ENCODE assay signal across 8 cellular contexts in the genomic region with DNA sequence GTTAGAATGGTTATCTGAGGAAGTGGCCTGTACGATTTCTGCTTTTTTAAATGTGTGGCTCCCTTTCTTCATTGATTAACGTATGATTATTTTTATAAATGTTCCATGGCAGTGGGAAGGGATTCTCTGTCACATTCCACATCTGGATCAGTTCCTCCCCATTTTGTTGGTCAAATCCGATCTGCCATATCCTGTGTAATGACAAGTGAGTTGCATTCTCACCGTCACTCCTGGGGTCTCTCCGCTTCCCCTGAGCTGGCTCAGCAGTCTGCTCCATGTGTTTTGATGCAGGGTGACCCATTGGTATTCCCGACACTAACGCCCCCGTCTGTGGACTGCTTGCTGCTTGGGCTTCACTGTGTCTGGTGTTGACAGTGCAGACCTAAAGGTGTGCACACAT. TPM values are rescaled to one million over a fixed set of nuclear protein-coding genes. Genes with fewer than 3 reads are reported as not detected.
DNase-seq lines count a peak whose midpoint lies in the region; ATAC-seq and TF ChIP-seq lines count a peak whose summit lies in the region.

No MANE protein-coding gene starts in this region.

- no peak overlapping the region for H2AK5ac ChIP-seq in trophoblast cell (ENCODE audit: low read length)

- H3K79me2 ChIP-seq in DND-41 (ENCODE audit: insufficient read depth, low read length): no peaks in the 10 kb centered on the region
- H3K79me2 ChIP-seq in trophoblast cell (ENCODE audit: control insufficient read depth, insufficient read depth, low read length, poor library complexity): peaks cover 2% of the 10 kb centered on the region

- POLR2A ChIA-PET in Panc1 (lab: Charles Lee): interaction anchor here (0.6 to 2.0 kb wide), 5 partner anchors 20 to 65 kb away, joined by 3 to 23 read pairs (median 13); partner anchors contain the start of gene MALAT1

- TF ChIP-seq CTCF in DND-41 (IDR thresholded peaks at IDR 0.05; ENCODE audit: borderline replicate concordance, extremely low read depth, low read length, poor library complexity, severe bottlenecking) (no peak), Panc1 (IDR thresholded peaks at IDR 0.05) (no peak)

- H3K4me1 ChIP-seq in DND-41 (ENCODE audit: insufficient read depth, low read length): 0 out of 2 replicates have a peak, but pooled peaks cover 3% of the 10 kb centered on the region
- H3K4me1 ChIP-seq in Panc1 (ENCODE audit: control insufficient read depth, insufficient read depth, low read length): peaks cover 99% of the 10 kb centered on the region
- peaks cover 18 to 36% of the 10 kb centered on the region in 2 donors for H3K4me1 ChIP-seq in duodenal mucosa (ENCODE audit: control insufficient read depth in 1 of 2, insufficient read depth in 2 of 2, low read length in 2 of 2)
- peaks cover 20 to 34% of the 10 kb centered on the region in 2 experiments for H3K4me1 ChIP-seq in trophoblast cell (ENCODE audit: control insufficient read depth in 1 of 2, insufficient read depth in 2 of 2, low read length in 2 of 2)

- no peak overlapping the region for H3K14ac ChIP-seq in trophoblast cell (ENCODE audit: low read length)

- CTCF ChIA-PET in Panc1 (lab: Charles Lee): interaction anchor here (0.8 kb wide), 1 partner anchor 26 kb away, joined by 3 read pairs; no protein-coding TSS in a partner anchor

- peaks cover 26% of the 10 kb centered on the region for H4K20me1 ChIP-seq in DND-41 (ENCODE audit: insufficient read depth, low read length)

- no peak overlapping the region for H4K8ac ChIP-seq in trophoblast cell (ENCODE audit: low read depth, low read length)

- H3K9ac ChIP-seq in DND-41 (ENCODE audit: low read depth, low read length): no peak overlapping the region
- H3K9ac ChIP-seq in duodenal mucosa (ENCODE audit: low read depth in 1 of 2, low read length in 2 of 2): no peak overlapping the region
- no peak overlapping the region for H3K9ac ChIP-seq in trophoblast cell (ENCODE audit: low read length)

- H2AFZ ChIP-seq in DND-41 (ENCODE audit: low read depth, low read length) (no peak overlapping the region), trophoblast cell (ENCODE audit: insufficient read depth, low read length, poor library complexity) (no peak overlapping the region)

- no CpG with 5 or more reads among the region's 8 CpGs for WGBS in trophoblast cell (ENCODE audit: extremely low coverage, insufficient coverage, insufficient read length)

- H3K9me3 ChIP-seq in DND-41 (ENCODE audit: insufficient read depth, low read length, severe bottlenecking): no peaks in the 10 kb centered on the region
- no peaks in the 10 kb centered on the region for H3K9me3 ChIP-seq in Panc1 (ENCODE audit: control insufficient read depth, insufficient read depth, low read depth, low read length)
- H3K9me3 ChIP-seq in duodenal mucosa (ENCODE audit: control insufficient read depth in 1 of 2, low read length in 2 of 2): no peaks in the 10 kb centered on the region
- no peaks in the 10 kb centered on the region for H3K9me3 ChIP-seq in trophoblast cell (ENCODE audit: insufficient read depth, low read depth, low read length)

- H3K4ac ChIP-seq in trophoblast cell (ENCODE audit: low read depth, low read length): no peak overlapping the region

- no peak for DNase-seq in DND-41
- DNase-seq in Panc1 (ENCODE audit: low read depth, low spot score): no peak
- DNase-seq in trophoblast cell: peak in 1 of 2 donors; percentile 34
- no peak for DNase-seq in NK-92 treated with Interleukin-12 subunit alpha and Interleukin-12 subunit beta, amount 100 ng/mL, for 24 hours (lab: John Stamatoyannopoulos, UW)
- DNase-seq in NCI-H1694 treated with DMSO at 0.1 percent for 48 hours (lab: John Stamatoyannopoulos, UW): no peak
- DNase-seq in NCI-H2029 treated with DMSO at 0.1 percent for 48 hours (lab: John Stamatoyannopoulos, UW): no peak

- no peak overlapping the region for H4K91ac ChIP-seq in trophoblast cell (ENCODE audit: low read depth, low read length)

- no TSS peak for BruUV-seq in Panc1 (replicated peaks; lab: Mats Ljungman, UMichigan)

- H3K27ac ChIP-seq in DND-41 (ENCODE audit: low read length) (peak overlapping the region; percentile 33; the same call in 1 of the 2 replicates), Panc1 (ENCODE audit: low read length) (peak overlapping the region; percentile 93), duodenal mucosa (ENCODE audit: low read depth, low read length) (peak overlapping the region; percentile 39), trophoblast cell (ENCODE audit: low read depth, low read length) (peak overlapping the region; percentile 4)

- ATAC-seq in DND-41 (ENCODE audit: insufficient read depth, low read depth): no peak
- peak; percentile 9; the same call in 1 of the 2 replicates for ATAC-seq in Panc1
- ATAC-seq in HG03097 (IDR thresholded peaks at IDR 0.05; ENCODE audit: low FRiP score, unreplicated experiment): no peak

- no peaks in the 10 kb centered on the region for H3K27me3 ChIP-seq in DND-41 (ENCODE audit: insufficient read depth, low read length, poor library complexity)
- H3K27me3 ChIP-seq in Panc1 (ENCODE audit: control insufficient read depth, insufficient read depth, low read length): no peaks in the 10 kb centered on the region
- no peaks in the 10 kb centered on the region for H3K27me3 ChIP-seq in duodenal mucosa (ENCODE audit: control insufficient read depth in 1 of 2, insufficient read depth in 2 of 2, low read length in 2 of 2)
- H3K27me3 ChIP-seq in trophoblast cell (ENCODE audit: insufficient read depth, low read length): no peaks in the 10 kb centered on the region

- H2BK12ac ChIP-seq in trophoblast cell (ENCODE audit: low read length): no peak overlapping the region

- H3K79me1 ChIP-seq in trophoblast cell (ENCODE audit: low read length): peaks cover 16% of the 10 kb centered on the region

- intact Hi-C loops in Panc1 (cut with micrococcal nuclease; ENCODE audit: unreplicated experiment): no loop called here

- no peak overlapping the region for H4K12ac ChIP-seq in trophoblast cell (ENCODE audit: low read depth, low read length)

- peak overlapping the region; percentile 1 for H2BK120ac ChIP-seq in trophoblast cell (ENCODE audit: insufficient read depth, low read length, poor library complexity)

- no peak overlapping the region for H3K23ac ChIP-seq in trophoblast cell (ENCODE audit: low read length)

- H3K4me2 ChIP-seq in DND-41 (ENCODE audit: insufficient read depth, low read length) (no peak overlapping the region), trophoblast cell (ENCODE audit: low read length) (no peak overlapping the region)

- H3K36me3 ChIP-seq in DND-41 (ENCODE audit: insufficient read depth, low read length) (no peaks in the 10 kb centered on the region), Panc1 (ENCODE audit: control insufficient read depth, insufficient read depth, low read length) (no peaks in the 10 kb centered on the region), duodenal mucosa (ENCODE audit: control insufficient read depth in 1 of 2, insufficient read depth in 2 of 2, low read length in 2 of 2) (peaks cover 25 to 33% of the 10 kb centered on the region in 2 donors), trophoblast cell (ENCODE audit: control insufficient read depth in 1 of 2, insufficient read depth in 2 of 2, low read length in 2 of 2) (peaks cover 18 to 27% of the 10 kb centered on the region in 2 experiments)

- H3K4me3 ChIP-seq in DND-41 (ENCODE audit: low read depth in 1 of 2, low read length in 2 of 2): no peak overlapping the region
- no peak overlapping the region for H3K4me3 ChIP-seq in Panc1 (ENCODE audit: low read depth in 2 of 2, low read length in 2 of 2)
- H3K4me3 ChIP-seq in duodenal mucosa (ENCODE audit: low read depth in 1 of 2, low read length in 2 of 2): no peak overlapping the region
- H3K4me3 ChIP-seq in trophoblast cell (ENCODE audit: low read depth, low read length): no peak overlapping the region

- H2BK5ac ChIP-seq in trophoblast cell (ENCODE audit: low read depth, low read length, poor library complexity): no peak overlapping the region

- H3K18ac ChIP-seq in trophoblast cell (ENCODE audit: low read length): peak overlapping the region; percentile 1

- in situ Hi-C loops in Panc1 (cut with HindIII; ENCODE audit: low pct_unique_long_range_greater_than_20kb, low sequenced_read_pairs): no loop called here

RNA-seq across cellular contexts. Expression of gene NEAT1, which starts 20.4 kb away (rescaled TPM):
- total RNA-seq in Panc1 (2021; ENCODE audit: unreplicated experiment): 731 TPM
- polyA plus RNA-seq in Panc1 (2012; ENCODE audit: insufficient read length): 190 TPM
- polyA plus RNA-seq in trophoblast cell (2013): 11.1 and 12.7 TPM in 2 replicates

RNA-seq across cellular contexts. Expression of gene MALAT1, which starts 55.9 kb away (rescaled TPM):
- total RNA-seq in Panc1 (2021; ENCODE audit: unreplicated experiment): 13,645 TPM
- 690 TPM for polyA plus RNA-seq in Panc1 (2012; ENCODE audit: insufficient read length)
- 597 and 615 TPM in 2 replicates for polyA plus RNA-seq in trophoblast cell (2013)

RNA-seq across cellular contexts. Expression of gene FRMD8, which starts 56.5 kb away (rescaled TPM):
- total RNA-seq in Panc1 (2021; ENCODE audit: unreplicated experiment): 85.8 TPM
- 76.7 TPM for polyA plus RNA-seq in Panc1 (2012; ENCODE audit: insufficient read length)
- polyA plus RNA-seq in trophoblast cell (2013): 21.2 and 22.9 TPM in 2 replicates

Comparison
In these comparisons a context has a peak if more than half of its experiments do, and no peak if none do; other contexts are left out.
1. H3K27ac ChIP-seq: peak in every context shown above with its lines; median percentile 93 in Panc1; 39 in duodenal mucosa; 33 in DND-41; 4 in trophoblast cell.